8 cellular contexts compared by ENCODE assay signal in the genomic region with DNA sequence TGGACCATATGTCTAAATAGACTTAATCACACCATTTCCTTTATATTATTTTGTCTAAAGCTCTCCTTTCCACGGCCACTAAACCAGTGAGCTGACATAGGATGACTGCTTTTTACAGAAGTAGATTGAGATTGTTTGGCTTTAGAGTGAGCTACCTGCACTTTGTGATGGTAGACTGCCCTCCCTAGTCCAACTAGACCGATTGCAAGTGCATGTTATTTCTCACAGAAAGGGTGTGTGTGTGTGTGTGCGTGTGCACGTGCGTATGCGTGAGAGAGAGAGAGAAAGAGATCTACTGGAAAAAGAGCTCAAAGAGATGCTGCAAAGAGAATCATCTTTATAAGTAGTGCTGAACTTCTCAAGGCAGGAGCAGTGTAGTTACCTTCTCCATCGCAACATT.
A peak's percentile ranks its signal among the peaks of the same experiment; 100 is the strongest.
DNase-seq lines count a peak whose midpoint lies in the region; ATAC-seq and TF ChIP-seq lines count a peak whose summit lies in the region.

No MANE protein-coding gene starts in this region.

- H3K27ac ChIP-seq in left ventricle myocardium inferior (replicated peaks) (peak overlapping the region; percentile 85), tibial artery (peak overlapping the region; percentile 60 to 61)

- DNase-seq in left ventricle myocardium inferior (no peak), Right ventricle myocardium inferior (ENCODE audit: missing footprints) (no peak), NCI-H774 (lab: John Stamatoyannopoulos, UW) (peak; percentile 50), erythroblast (lab: John Stamatoyannopoulos, UW) (peak; percentile 49 to 66), tibial artery (no peak), NCI-H524 treated with DMSO at 0.1 percent for 48 hours (lab: John Stamatoyannopoulos, UW) (no peak)

- H3K27me3 ChIP-seq in left ventricle myocardium inferior (ENCODE audit: low read depth) (no peaks in the 10 kb centered on the region), tibial artery (no peaks in the 10 kb centered on the region)

- TF ChIP-seq CTCF in left ventricle myocardium inferior (IDR thresholded peaks at IDR 0.05; ENCODE audit: borderline replicate concordance), result peak; percentile 9
- TF ChIP-seq CTCF in tibial artery (IDR thresholded peaks at IDR 0.05), result no peak

- intact Hi-C loops in left ventricle myocardium inferior (cut with micrococcal nuclease), result no loop called here
- intact Hi-C loops in Right ventricle myocardium inferior (cut with DNase I), result loop anchor here (5.0 kb wide), 1 partner anchor 61 kb away; a partner anchor contains a TSS
- intact Hi-C loops in tibial artery (cut with DNase I; ENCODE audit: low total_unique reads), result no loop called here

- H3K9me3 ChIP-seq in left ventricle myocardium inferior (replicated peaks) (peaks cover 11% of the 10 kb centered on the region), tibial artery (peaks cover 0 to 7% (median 6%) of the 10 kb centered on the region in 3 donors)

- TF ChIP-seq POLR2A in erythroblast (IDR thresholded peaks at IDR 0.05; ENCODE audit: low read length), result no peak

- H3K4me1 ChIP-seq in left ventricle myocardium inferior, result peaks cover 79% of the 10 kb centered on the region
- H3K4me1 ChIP-seq in tibial artery, result peaks cover 0 to 79% (median 47%) of the 10 kb centered on the region in 4 donors

- H3K36me3 ChIP-seq in left ventricle myocardium inferior (peaks cover 15% of the 10 kb centered on the region), tibial artery (peaks cover 4 to 9% (median 5%) of the 10 kb centered on the region in 3 donors)

- no peak overlapping the region for H3K4me3 ChIP-seq in left ventricle myocardium inferior
- H3K4me3 ChIP-seq in tibial artery, result no peak overlapping the region

- ATAC-seq in Right ventricle myocardium inferior (no peak), GM21619 (IDR thresholded peaks at IDR 0.05; ENCODE audit: unreplicated experiment) (no peak), GM18517 (IDR thresholded peaks at IDR 0.05; ENCODE audit: unreplicated experiment) (no peak)

Comparison
In these comparisons a context has a peak if more than half of its experiments do, and no peak if none do; other contexts are left out.
1. DNase-seq: peak in NCI-H774 (single experiment) and erythroblast (2 of 2); none in left ventricle myocardium inferior (single experiment), Right ventricle myocardium inferior (single experiment), tibial artery (0 of 2) and NCI-H524 treated with DMSO at 0.1 percent for 48 hours (single experiment).